In the genomic region with DNA sequence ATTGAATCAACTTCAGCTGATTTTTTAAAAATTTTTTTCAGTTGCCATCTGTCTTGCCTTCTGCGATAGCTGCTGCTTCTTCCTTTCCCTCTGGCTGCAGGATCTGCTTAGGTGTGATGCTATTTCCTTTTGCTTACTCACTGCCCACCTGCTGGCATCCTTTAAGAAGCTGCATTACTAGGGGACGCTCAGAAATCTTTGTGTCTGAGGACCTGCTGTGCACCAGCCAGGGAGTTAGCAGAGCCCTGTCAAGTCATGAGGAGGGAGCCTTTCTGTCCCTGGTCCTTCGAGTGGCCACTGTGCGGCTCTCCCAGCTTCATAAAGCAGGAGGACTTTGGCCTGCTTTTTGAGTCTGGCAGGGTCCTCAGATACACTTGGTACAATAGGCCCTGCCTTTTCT, we compare ENCODE assay signal across 20 cellular contexts.
DNase-seq lines count a peak whose midpoint lies in the region; TF ChIP-seq lines count a peak whose summit lies in the region.
"Had no signal": no experiment of that assay in that cellular context is flagged by ENCODE, and none has a peak within 500 bp of the region (broad histone marks: within the 10 kb centered on the region; RNA-seq: fewer than 3 reads in every experiment).

No MANE protein-coding gene starts in this region.

- no peaks in the 10 kb centered on the region for H3K9me3 ChIP-seq in NT2/D1 (ENCODE audit: insufficient read depth, low read length)
- H3K9me3 ChIP-seq in right atrium auricular region = no peaks in the 10 kb centered on the region
- H3K9me3 ChIP-seq: BE2C had no signal

- H3K9ac ChIP-seq in NT2/D1 (ENCODE audit: insufficient read length, low read depth) = no peak overlapping the region

- H3K27ac ChIP-seq in right atrium auricular region = no peak overlapping the region

- peaks cover 2% of the 10 kb centered on the region for H3K4me1 ChIP-seq in NT2/D1 (ENCODE audit: insufficient read depth, insufficient read length)
- no peaks in the 10 kb centered on the region for H3K4me1 ChIP-seq in right atrium auricular region
- H3K4me1 ChIP-seq: BE2C had no signal

- H3K36me3 ChIP-seq in NT2/D1 (ENCODE audit: insufficient read depth, insufficient read length, low read length) (no peaks in the 10 kb centered on the region), right atrium auricular region (no peaks in the 10 kb centered on the region)
- H3K36me3 ChIP-seq: BE2C had no signal

- no peak overlapping the region for H3K4me3 ChIP-seq in NT2/D1 (ENCODE audit: insufficient read length, low read depth)
- H3K4me3 ChIP-seq in right atrium auricular region = no peak overlapping the region
- H3K4me3 ChIP-seq: GM12878 had no signal

- H3K27me3 ChIP-seq in NT2/D1 (ENCODE audit: insufficient read depth, insufficient read length) (no peaks in the 10 kb centered on the region), right atrium auricular region (no peaks in the 10 kb centered on the region)
- H3K27me3 ChIP-seq: BE2C had no signal

- DNase-seq in HT1080 (ENCODE audit: low read depth) (peak; percentile 8), NT2/D1 (ENCODE audit: low read depth, low spot score) (peak; percentile 63), iPS DF 4.7 (ENCODE audit: extremely low read depth, low spot score) (peak; percentile 58), SIG-M5 treated with dmso at 0.1 percent for 504 hours (lab: John Stamatoyannopoulos, UW; ENCODE audit: unreplicated experiment) (no peak), GM13977 (ENCODE audit: low spot score) (no peak), right atrium auricular region (ENCODE audit: low spot score) (no peak)
- no peak for DNase-seq in stimulated activated naive CD4-positive, alpha-beta T cell (lab: John Stamatoyannopoulos, UW)
- DNase-seq: BE2C; CD4-positive, alpha-beta memory T cell; DND-41; GDM1; NCI-H1105 treated with DMSO at 0.1 percent for 48 hours; NCI-H1694 treated with DMSO at 0.1 percent for 48 hours; NCI-H2107; NCI-H2227 treated with DMSO at 0.1 percent for 48 hours; NCI-H526; NK-92 treated with Interleukin-12 subunit alpha and Interleukin-12 subunit beta, amount 100 ng/mL, for 24 hours; OCI-M1; SHP77 treated with DMSO at 0.1 percent for 48 hours had no signal

- in situ Hi-C loops in GM13977 (cut with MboI; ENCODE audit: low pct_unique_long_range_greater_than_20kb, low sequenced_read_pairs, unreplicated experiment) = no loop called here

- no peak for TF ChIP-seq CTCF in GM13977 (IDR thresholded peaks at IDR 0.05; ENCODE audit: extremely low read depth, insufficient read depth, missing control alignments)
- TF ChIP-seq CTCF in right atrium auricular region (IDR thresholded peaks at IDR 0.05) = no peak

Comparison
In these comparisons a context has a peak if more than half of its experiments do, and no peak if none do; other contexts are left out.
1. DNase-seq: peak in HT1080 (single experiment), NT2/D1 (single experiment) and iPS DF 4.7 (single experiment); none in SIG-M5 treated with dmso at 0.1 percent for 504 hours (single experiment), GM13977 (single experiment), right atrium auricular region (single experiment) and stimulated activated naive CD4-positive, alpha-beta T cell (0 of 6).